ENCODE assay signal across 9 cellular contexts in genomic region chr20:43916073-43916874, GRCh38. TPM values are rescaled to one million over a fixed set of nuclear protein-coding genes. Genes with fewer than 3 reads are reported as not detected.
DNase-seq lines count a peak whose midpoint lies in the region; ATAC-seq and TF ChIP-seq lines count a peak whose summit lies in the region.
"Had no signal": no experiment of that assay in that cellular context is flagged by ENCODE, and none has a peak within 500 bp of the region (broad histone marks: within the 10 kb centered on the region; RNA-seq: fewer than 3 reads in every experiment).

No MANE protein-coding gene starts in this region.

- peaks cover 12% of the 10 kb centered on the region for H3K9me3 Mint-ChIP-seq in activated T-cell treated with anti-CD3 and anti-CD28 coated beads, Interleukin-2, amount 50 U/mL, for 4 hours

- H3K27me3 Mint-ChIP-seq in activated T-cell treated with anti-CD3 and anti-CD28 coated beads, Interleukin-2, amount 50 U/mL, for 4 hours (ENCODE audit: low read depth): peaks cover 41% of the 10 kb centered on the region

- H3K27me3 ChIP-seq in left lung (peaks cover 23 to 73% of the 10 kb centered on the region in 2 donors), upper lobe of right lung (peaks cover 30% of the 10 kb centered on the region)

- H3K4me1 ChIP-seq in left lung (peaks cover 0 to 17% of the 10 kb centered on the region in 2 donors), upper lobe of right lung (peaks cover 3% of the 10 kb centered on the region)

- DNase-seq in activated T-cell treated with anti-CD3 and anti-CD28 coated beads, Interleukin-2, amount 50 U/mL, for 4 hours: no peak
- DNase-seq in activated T-cell treated with anti-CD3 and anti-CD28 coated beads for 4 hours (no peak), astrocyte of the spinal cord (ENCODE audit: low read depth, low spot score) (peak; percentile 25), left lung (no peak), upper lobe of right lung (no peak), UCSD-AML1 (lab: John Stamatoyannopoulos, UW; ENCODE audit: unreplicated experiment) (no peak), NOMO-1 treated with dmso at 0.1 percent for 144 hours (lab: John Stamatoyannopoulos, UW; ENCODE audit: unreplicated experiment) (no peak), epidermal melanocyte (ENCODE audit: insufficient read length, low spot score) (no peak)
- DNase-seq: NCI-H2081 treated with DMSO at 0.1 percent for 48 hours had no signal

- TF ChIP-seq CTCF in astrocyte of the spinal cord (IDR thresholded peaks at IDR 0.05; ENCODE audit: low read depth, low read length) (no peak), left lung (IDR thresholded peaks at IDR 0.05) (no peak), upper lobe of right lung (IDR thresholded peaks at IDR 0.05) (no peak)

- H3K36me3 ChIP-seq in left lung (no peaks in the 10 kb centered on the region), upper lobe of right lung (no peaks in the 10 kb centered on the region)

- H3K27ac ChIP-seq in left lung (peak overlapping the region; percentile 53 to 74), upper lobe of right lung (peak overlapping the region; percentile 58)

- ATAC-seq in activated T-cell treated with anti-CD3 and anti-CD28 coated beads, Interleukin-2, amount 50 U/mL, for 4 hours: no peak
- ATAC-seq in left lung (peak; percentile 15), upper lobe of right lung (peak; percentile 3)

- in situ Hi-C loops in astrocyte of the spinal cord (cut with HindIII; ENCODE audit: low sequenced_read_pairs): no loop called here

- H3K4me3 ChIP-seq in astrocyte of the spinal cord (ENCODE audit: low read depth, low read length) (peak overlapping the region; percentile 58), left lung (peak overlapping the region; percentile 47 to 56), upper lobe of right lung (peak overlapping the region; percentile 57)

- peak overlapping the region; percentile 79 for H3K4me3 Mint-ChIP-seq in activated T-cell treated with anti-CD3 and anti-CD28 coated beads, Interleukin-2, amount 50 U/mL, for 4 hours

- peaks cover 0 to 12% of the 10 kb centered on the region in 2 donors for H3K9me3 ChIP-seq in left lung
- H3K9me3 ChIP-seq in upper lobe of right lung: no peaks in the 10 kb centered on the region

- H3K36me3 Mint-ChIP-seq in activated T-cell treated with anti-CD3 and anti-CD28 coated beads, Interleukin-2, amount 50 U/mL, for 4 hours (ENCODE audit: insufficient read depth): no peaks in the 10 kb centered on the region

- peaks cover 20% of the 10 kb centered on the region for H3K4me1 Mint-ChIP-seq in activated T-cell treated with anti-CD3 and anti-CD28 coated beads, Interleukin-2, amount 50 U/mL, for 4 hours (ENCODE audit: low read depth)

- intact Hi-C loops in left lung (cut with DNase I): no loop called here
- intact Hi-C loops in upper lobe of right lung (cut with DNase I): no loop called here

RNA-seq across cellular contexts. Expression of gene TOX2, which starts 1.6 kb away (rescaled TPM):
- total RNA-seq in activated T-cell treated with anti-CD3 and anti-CD28 coated beads, Interleukin-2, amount 50 U/mL, for 4 hours: 1 to 10 TPM in 1 of 3 donors, under 1 TPM in 2; 0.66 to 1.1 (median 0.87) TPM
- total RNA-seq in left lung (10 to 100 TPM; 14.5 to 29.9 TPM), upper lobe of right lung (24.3 TPM)

Comparison
In these comparisons a context has a peak if more than half of its experiments do, and no peak if none do; other contexts are left out.
1. ATAC-seq: peak in left lung (single experiment) and upper lobe of right lung (single experiment); none in activated T-cell treated with anti-CD3 and anti-CD28 coated beads, Interleukin-2, amount 50 U/mL, for 4 hours (0 of 2).
2. RNA of gene TOX2, which starts 1.6 kb away (total RNA-seq): 14.5 to 29.9 TPM in left lung and 24.3 TPM in upper lobe of right lung (single experiment); 0.66 to 1.1 TPM in activated T-cell treated with anti-CD3 and anti-CD28 coated beads, Interleukin-2, amount 50 U/mL, for 4 hours; every median in the first group is over 4 times any median in the second.
3. Peak in every context shown above with its lines, with median percentiles within 50 percentile points of each other: H3K4me3 ChIP-seq.